ENCODE assay signal across 16 cellular contexts in genomic region chr18:74616494-74616893, GRCh38. TPM values are rescaled to one million over a fixed set of nuclear protein-coding genes. Genes with fewer than 3 reads are reported as not detected.
DNase-seq lines count a peak whose midpoint lies in the region; ATAC-seq, FAIRE-seq and TF ChIP-seq lines count a peak whose summit lies in the region.
"Had no signal": no experiment of that assay in that cellular context is flagged by ENCODE, and none has a peak within 500 bp of the region (broad histone marks: within the 10 kb centered on the region; RNA-seq: fewer than 3 reads in every experiment).

No MANE protein-coding gene starts in this region.

- H3K27ac ChIP-seq in PC-3 (ENCODE audit: low read length) (peak overlapping the region; percentile 42), foreskin keratinocyte (no peak overlapping the region), trophoblast cell (ENCODE audit: low read depth, low read length) (no peak overlapping the region)
- H3K27ac ChIP-seq: BLaER1 treated with 17β-estradiol and CSF1 and Interleukin-3, amounts not matched to agents 10 nM and 100 nM had no signal

- no peak overlapping the region for H3K14ac ChIP-seq in trophoblast cell (ENCODE audit: low read length)

- H2BK5ac ChIP-seq in trophoblast cell (ENCODE audit: low read depth, low read length, poor library complexity), result no peak overlapping the region

- intact Hi-C loops in PC-3 (cut with micrococcal nuclease), result no loop called here

- DNase-seq in PC-3, result peak; percentile 60
- peak; percentile 72 for DNase-seq in bronchial epithelial cell (ENCODE audit: low read depth)
- no peak for DNase-seq in foreskin keratinocyte
- no peak for DNase-seq in trophoblast cell
- no peak for DNase-seq in T1000 (lab: John Stamatoyannopoulos, UW)
- DNase-seq in GM19239 (ENCODE audit: insufficient read length, low spot score), result no peak
- no peak for DNase-seq in NCI-H1417 treated with DMSO at 0.1 percent for 48 hours (lab: John Stamatoyannopoulos, UW)
- DNase-seq: Calu3; CD8-positive, alpha-beta T cell; GOT3; H9 had no signal

- H3K4me2 ChIP-seq in PC-3 (ENCODE audit: low read length) (peak overlapping the region; percentile 64), trophoblast cell (ENCODE audit: low read length) (no peak overlapping the region)
- H3K4me2 ChIP-seq: BLaER1 treated with 17β-estradiol and CSF1 and Interleukin-3, amounts not matched to agents 10 nM and 100 nM had no signal

- H3K79me2 ChIP-seq in PC-3 (ENCODE audit: low read length), result peaks cover 61% of the 10 kb centered on the region
- H3K79me2 ChIP-seq in trophoblast cell (ENCODE audit: control insufficient read depth, insufficient read depth, low read length, poor library complexity), result no peaks in the 10 kb centered on the region

- CTCF ChIA-PET in PC-3 (lab: Charles Lee), result no interaction called here

- H3K9me3 ChIP-seq in PC-3 (ENCODE audit: low read length) (no peaks in the 10 kb centered on the region), trophoblast cell (ENCODE audit: insufficient read depth, low read depth, low read length) (peaks cover 5% of the 10 kb centered on the region)

- no peaks in the 10 kb centered on the region for H3K79me1 ChIP-seq in trophoblast cell (ENCODE audit: low read length)

- WGBS in trophoblast cell (ENCODE audit: extremely low coverage, insufficient coverage, insufficient read length), result no CpG with 5 or more reads among the region's 7 CpGs

- no peak overlapping the region for H3K18ac ChIP-seq in trophoblast cell (ENCODE audit: low read length)

- no peak overlapping the region for H4K91ac ChIP-seq in trophoblast cell (ENCODE audit: low read depth, low read length)

- H4K20me1 ChIP-seq in PC-3 (ENCODE audit: low read length), result peaks cover 7% of the 10 kb centered on the region; the same call in 1 of the 2 replicates

- no peak overlapping the region for H2BK12ac ChIP-seq in trophoblast cell (ENCODE audit: low read length)

- ATAC-seq in PC-3, result peak; percentile 89
- peak; percentile 51 for ATAC-seq in foreskin keratinocyte
- ATAC-seq in HG02885 (IDR thresholded peaks at IDR 0.05; ENCODE audit: poor library complexity, unreplicated experiment), result no peak
- ATAC-seq: CD8-positive, alpha-beta T cell; K562 had no signal

- H4K12ac ChIP-seq in trophoblast cell (ENCODE audit: low read depth, low read length), result no peak overlapping the region

- H2AFZ ChIP-seq in PC-3 (ENCODE audit: low read length) (no peak overlapping the region), trophoblast cell (ENCODE audit: insufficient read depth, low read length, poor library complexity) (no peak overlapping the region)

- H3K4me1 ChIP-seq in PC-3 (ENCODE audit: insufficient read depth, low read length), result peaks cover 26% of the 10 kb centered on the region
- no peaks in the 10 kb centered on the region for H3K4me1 ChIP-seq in foreskin keratinocyte
- H3K4me1 ChIP-seq in trophoblast cell (ENCODE audit: control insufficient read depth in 1 of 2, insufficient read depth in 2 of 2, low read length in 2 of 2), result no peaks in the 10 kb centered on the region

- H3K4ac ChIP-seq in trophoblast cell (ENCODE audit: low read depth, low read length), result no peak overlapping the region

- H4K8ac ChIP-seq in trophoblast cell (ENCODE audit: low read depth, low read length), result no peak overlapping the region

- no peak overlapping the region for H3K9ac ChIP-seq in PC-3 (ENCODE audit: low read length)
- H3K9ac ChIP-seq in trophoblast cell (ENCODE audit: low read length), result no peak overlapping the region
- H3K9ac ChIP-seq: BLaER1 treated with 17β-estradiol and CSF1 and Interleukin-3, amounts not matched to agents 10 nM and 100 nM had no signal

- H3F3A ChIP-seq in PC-3 (ENCODE audit: low read length, unreplicated experiment), result no peaks in the 10 kb centered on the region

- H3K36me3 ChIP-seq in PC-3 (ENCODE audit: low read depth, low read length), result no peaks in the 10 kb centered on the region
- H3K36me3 ChIP-seq in bronchial epithelial cell (ENCODE audit: control insufficient read depth, insufficient read depth, low read length), result no peaks in the 10 kb centered on the region
- peaks cover 0 to 3% of the 10 kb centered on the region in 2 experiments for H3K36me3 ChIP-seq in trophoblast cell (ENCODE audit: control insufficient read depth in 1 of 2, insufficient read depth in 2 of 2, low read length in 2 of 2)

- no TSS peak for BruUV-seq in PC-3 (replicated peaks; lab: Mats Ljungman, UMichigan)

- no peak overlapping the region for H2BK120ac ChIP-seq in trophoblast cell (ENCODE audit: insufficient read depth, low read length, poor library complexity)

- no peaks in the 10 kb centered on the region for H3K27me3 ChIP-seq in PC-3 (ENCODE audit: low read length)
- no peaks in the 10 kb centered on the region for H3K27me3 ChIP-seq in bronchial epithelial cell (ENCODE audit: control insufficient read depth, insufficient read depth, low read length)
- H3K27me3 ChIP-seq in foreskin keratinocyte, result no peaks in the 10 kb centered on the region
- no peaks in the 10 kb centered on the region for H3K27me3 ChIP-seq in trophoblast cell (ENCODE audit: insufficient read depth, low read length)
- H3K27me3 ChIP-seq: BLaER1 treated with 17β-estradiol and CSF1 and Interleukin-3, amounts not matched to agents 10 nM and 100 nM had no signal

- TF ChIP-seq CTCF in PC-3 (conservative IDR thresholded peaks at IDR 0.05; ENCODE audit: low read depth, low read length) (no peak), bronchial epithelial cell (IDR thresholded peaks at IDR 0.05; ENCODE audit: insufficient read depth, low read length, severe bottlenecking) (no peak), foreskin keratinocyte (conservative IDR thresholded peaks at IDR 0.05) (no peak)

- H3K9me2 ChIP-seq in PC-3 (replicated peaks; ENCODE audit: low read length), result no peaks in the 10 kb centered on the region

- POLR2A ChIA-PET in PC-3 (lab: Charles Lee; ENCODE audit: unreplicated experiment), result no interaction called here

- no peak overlapping the region for H2AK5ac ChIP-seq in trophoblast cell (ENCODE audit: low read length)

- H3K23ac ChIP-seq in trophoblast cell (ENCODE audit: low read length), result peak overlapping the region; percentile 22

- FAIRE-seq in bronchial epithelial cell (lab: Jason Lieb, UNC) (no peak), GM19239 (lab: Jason Lieb, UNC) (no peak)
- FAIRE-seq: G401.6, GM12891, K562 had no signal

- H3K4me3 ChIP-seq in PC-3 (ENCODE audit: low read length) (peak overlapping the region; percentile 42; the same call in 1 of the 2 replicates), bronchial epithelial cell (ENCODE audit: low read depth, low read length) (no peak overlapping the region), trophoblast cell (ENCODE audit: low read depth, low read length) (peak overlapping the region; percentile 59)
- H3K4me3 ChIP-seq: BLaER1 treated with 17β-estradiol and CSF1 and Interleukin-3, amounts not matched to agents 10 nM and 100 nM; K562 had no signal

RNA-seq across cellular contexts. Expression of gene ZNF407, which starts 18.8 kb away (rescaled TPM):
- total RNA-seq in PC-3 (2014; rRNA removed) (8.5 and 9.3 TPM in 2 replicates), bronchial epithelial cell (10.0 and 11.5 TPM in 2 replicates), foreskin keratinocyte (6.8 and 6.9 TPM in 2 replicates)
- 1.5 and 1.6 TPM in 2 replicates for polyA plus RNA-seq in foreskin keratinocyte
- 2.2 TPM in 2 replicates for polyA plus RNA-seq in trophoblast cell (2013)

Comparison
In these comparisons a context has a peak if more than half of its experiments do, and no peak if none do; other contexts are left out.
1. DNase-seq: peak in PC-3 (single experiment) and bronchial epithelial cell (single experiment); none in foreskin keratinocyte (0 of 2), trophoblast cell (0 of 2), T1000 (single experiment), GM19239 (single experiment) and NCI-H1417 treated with DMSO at 0.1 percent for 48 hours (single experiment).